Comparison of ENCODE assay signal across 24 cellular contexts in the genomic region with DNA sequence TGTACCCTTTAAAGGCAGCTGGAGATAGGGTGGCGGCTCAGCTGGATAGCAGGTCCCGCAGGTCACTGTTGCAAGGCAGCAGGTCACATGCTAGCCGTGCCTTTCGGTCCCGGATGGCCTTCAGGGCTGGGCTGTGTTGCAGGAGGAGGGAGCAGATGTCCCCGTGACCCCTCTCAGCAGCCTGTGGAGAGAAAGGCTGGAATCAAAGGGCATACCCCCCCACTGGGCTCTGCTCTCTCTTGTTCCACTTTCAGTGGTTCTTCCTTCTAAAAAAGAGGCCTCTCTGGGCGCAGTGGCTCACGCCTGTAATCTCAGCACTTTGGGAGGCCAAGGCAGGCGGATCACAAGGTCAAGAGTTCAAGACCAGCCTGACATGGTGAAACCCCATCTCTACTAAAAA. TPM values are rescaled to one million over a fixed set of nuclear protein-coding genes. Genes with fewer than 3 reads are reported as not detected.
A peak's percentile ranks its signal among the peaks of the same experiment; 100 is the strongest.
DNase-seq lines count a peak whose midpoint lies in the region; ATAC-seq and TF ChIP-seq lines count a peak whose summit lies in the region.
"Had no signal": no experiment of that assay in that cellular context is flagged by ENCODE, and none has a peak within 500 bp of the region (broad histone marks: within the 10 kb centered on the region; RNA-seq: fewer than 3 reads in every experiment).

No MANE protein-coding gene starts in this region.

- peak overlapping the region; percentile 17 for H3K18ac ChIP-seq in neuronal stem cell (ENCODE audit: low read length)

- peak overlapping the region; percentile 80 for H3K23ac ChIP-seq in neuronal stem cell (ENCODE audit: low read depth, low read length, poor library complexity)

- peak overlapping the region; percentile 56 for H2AK5ac ChIP-seq in neuronal stem cell (ENCODE audit: low read depth, low read length)

- TF ChIP-seq POLR2A in stomach (IDR thresholded peaks at IDR 0.05) (no peak), upper lobe of left lung (IDR thresholded peaks at IDR 0.05) (no peak)

- no peaks in the 10 kb centered on the region for H3K27me3 ChIP-seq in H7 (ENCODE audit: control insufficient read depth, insufficient read depth, low read length)
- no peaks in the 10 kb centered on the region for H3K27me3 ChIP-seq in NT2/D1 (ENCODE audit: insufficient read depth, insufficient read length)
- H3K27me3 ChIP-seq in hepatocyte: no peaks in the 10 kb centered on the region
- no peaks in the 10 kb centered on the region for H3K27me3 ChIP-seq in neuronal stem cell (ENCODE audit: control insufficient read depth in 3 of 3, insufficient read depth in 3 of 3, low read depth in 1 of 3, low read length in 3 of 3)
- no peaks in the 10 kb centered on the region for H3K27me3 ChIP-seq in stomach
- no peaks in the 10 kb centered on the region for H3K27me3 ChIP-seq in upper lobe of left lung
- H3K27me3 ChIP-seq: gastroesophageal sphincter, neutrophil, SJCRH30 had no signal

- no peak overlapping the region for H4K8ac ChIP-seq in neuronal stem cell (ENCODE audit: low read depth, low read length)

- H3K9me3 ChIP-seq in NT2/D1 (ENCODE audit: insufficient read depth, low read length): no peaks in the 10 kb centered on the region
- H3K9me3 ChIP-seq in hepatocyte (ENCODE audit: low read depth): no peaks in the 10 kb centered on the region
- H3K9me3 ChIP-seq in neuronal stem cell (replicated peaks in 1 of 2; ENCODE audit: control insufficient read depth in 2 of 2, insufficient read depth in 1 of 2, low read depth in 1 of 2, low read length in 2 of 2): no peaks in the 10 kb centered on the region
- no peaks in the 10 kb centered on the region for H3K9me3 ChIP-seq in stomach
- H3K9me3 ChIP-seq in upper lobe of left lung: no peaks in the 10 kb centered on the region
- H3K9me3 ChIP-seq: gastroesophageal sphincter, neutrophil, SJCRH30 had no signal

- H3K79me1 ChIP-seq in neuronal stem cell (ENCODE audit: low read depth, low read length): peaks cover 3% of the 10 kb centered on the region

- no peak overlapping the region for H2BK120ac ChIP-seq in neuronal stem cell (ENCODE audit: low read depth, low read length)

- H3K9me2 ChIP-seq in hepatocyte (replicated peaks; ENCODE audit: insufficient read depth): no peaks in the 10 kb centered on the region

- H3K9ac ChIP-seq in NT2/D1 (ENCODE audit: insufficient read length, low read depth) (peak overlapping the region; percentile 32), neuronal stem cell (ENCODE audit: low read depth, low read length, poor library complexity) (no peak overlapping the region)

- H2BK15ac ChIP-seq in neuronal stem cell (ENCODE audit: low read length): no peak overlapping the region

- peaks cover under 1% of the 10 kb centered on the region for H3K79me2 ChIP-seq in hepatocyte

- H3K27ac ChIP-seq in hepatocyte: no peak overlapping the region
- peak overlapping the region; percentile 36 for H3K27ac ChIP-seq in neuronal stem cell (replicated peaks; ENCODE audit: low read length)
- no peak overlapping the region for H3K27ac ChIP-seq in stomach
- H3K27ac ChIP-seq in upper lobe of left lung: no peak overlapping the region
- H3K27ac ChIP-seq: gastroesophageal sphincter, neutrophil, SJCRH30 had no signal

- no peak overlapping the region for H3K4ac ChIP-seq in neuronal stem cell (ENCODE audit: low read length)

- H3K4me3 ChIP-seq in H7 (ENCODE audit: insufficient read depth, low read depth, low read length): no peak overlapping the region
- H3K4me3 ChIP-seq in NT2/D1 (ENCODE audit: insufficient read length, low read depth): no peak overlapping the region
- H3K4me3 ChIP-seq in hepatocyte: no peak overlapping the region
- H3K4me3 ChIP-seq in neuronal stem cell (ENCODE audit: low read length in 2 of 2): no peak overlapping the region
- H3K4me3 ChIP-seq in stomach: no peak overlapping the region
- no peak overlapping the region for H3K4me3 ChIP-seq in upper lobe of left lung
- H3K4me3 ChIP-seq: gastroesophageal sphincter, SJCRH30 had no signal

- H4K20me1 ChIP-seq in hepatocyte (ENCODE audit: insufficient read depth, poor library complexity, severe bottlenecking): no peaks in the 10 kb centered on the region

- no peak for ATAC-seq in upper lobe of left lung (ENCODE audit: low FRiP score in 2 of 2)
- ATAC-seq: gastroesophageal sphincter, left colon, Panc1 had no signal

- H2BK12ac ChIP-seq in neuronal stem cell (ENCODE audit: low read length): no peak overlapping the region

- WGBS in hepatocyte (ENCODE audit: low lambda C conversion rate, missing lambda C conversion rate): 69% methylated on average over 9 of the region's 9 CpGs
- WGBS in neuronal stem cell (ENCODE audit: extremely low coverage in 2 of 2, insufficient read length in 2 of 2, insufficient replicate concordance in 1 of 2), 2 donors: no CpG with 5 or more reads among the region's 9 CpGs
- WGBS in stomach, 5 donors: 74 to 90% (median 81%) methylated on average over 5 to 9 of the region's 9 CpGs
- WGBS in upper lobe of left lung, 2 donors: 84 to 92% methylated on average over 6 to 9 of the region's 9 CpGs

- no peak overlapping the region for H2BK5ac ChIP-seq in neuronal stem cell (ENCODE audit: low read length)

- TF ChIP-seq CTCF in hepatocyte (IDR thresholded peaks at IDR 0.05; ENCODE audit: poor library complexity) (no peak), stomach (IDR thresholded peaks at IDR 0.05) (no peak), upper lobe of left lung (IDR thresholded peaks at IDR 0.05) (no peak)

- DNase-seq in H7: peak; percentile 39
- no peak for DNase-seq in NT2/D1 (ENCODE audit: low read depth, low spot score)
- DNase-seq in hepatocyte (ENCODE audit: low spot score): peak; percentile 48
- DNase-seq in neuronal stem cell (ENCODE audit: low spot score): no peak
- DNase-seq in cerebellar cortex (ENCODE audit: low spot score): no peak
- no peak for DNase-seq in Kasumi-1 (lab: John Stamatoyannopoulos, UW)
- no peak for DNase-seq in stomach
- DNase-seq in upper lobe of left lung: no peak
- DNase-seq: activated CD4-positive, alpha-beta T cell treated with anti-CD3 and anti-CD28 coated beads for 48 hours; activated naive CD4-positive, alpha-beta T cell treated with anti-CD3 and anti-CD28 coated beads, Interleukin-2, amount 50 U/mL, for 16 hours; amniotic stem cell; DMS153; hippocampal formation; left colon; mesendoderm; NCI-H1436; NCI-H2081 treated with DMSO at 0.1 percent for 48 hours; NCI-H2227 treated with DMSO at 0.1 percent for 48 hours; SJCRH30; stimulated activated CD4-positive, alpha-beta T cell treated with anti-CD3 and anti-CD28 coated beads, Interleukin-4, amount 100 ng/mL, for 24 hours; T1000 had no signal

- H4K91ac ChIP-seq in neuronal stem cell (ENCODE audit: low read depth, low read length, poor library complexity): no peak overlapping the region

- no peak overlapping the region for H3K14ac ChIP-seq in neuronal stem cell (ENCODE audit: low read length)

- H3K4me1 ChIP-seq in NT2/D1 (ENCODE audit: insufficient read depth, insufficient read length) (peaks cover 2% of the 10 kb centered on the region), hepatocyte (ENCODE audit: insufficient read depth) (no peaks in the 10 kb centered on the region), neuronal stem cell (ENCODE audit: control insufficient read depth in 2 of 2, insufficient read depth in 1 of 2, low read depth in 1 of 2, low read length in 2 of 2) (peaks cover 1 to 8% of the 10 kb centered on the region in 2 donors), stomach (no peaks in the 10 kb centered on the region), upper lobe of left lung (no peaks in the 10 kb centered on the region)
- H3K4me1 ChIP-seq: SJCRH30 had no signal

- peaks cover 11% of the 10 kb centered on the region for H3K36me3 ChIP-seq in H7 (replicated peaks; ENCODE audit: control insufficient read depth, insufficient read depth, low read length)
- peaks cover 56% of the 10 kb centered on the region for H3K36me3 ChIP-seq in NT2/D1 (ENCODE audit: insufficient read depth, insufficient read length, low read length)
- H3K36me3 ChIP-seq in hepatocyte (replicated peaks; ENCODE audit: insufficient read depth, low read depth): no peaks in the 10 kb centered on the region
- H3K36me3 ChIP-seq in neuronal stem cell (replicated peaks in 1 of 2; ENCODE audit: control insufficient read depth in 2 of 2, insufficient read depth in 2 of 2, low read length in 2 of 2): peaks cover 20 to 59% of the 10 kb centered on the region in 2 donors
- peaks cover 43 to 75% (median 71%) of the 10 kb centered on the region in 4 donors for H3K36me3 ChIP-seq in stomach
- H3K36me3 ChIP-seq in upper lobe of left lung: peaks cover 7 to 70% (median 45%) of the 10 kb centered on the region in 4 donors

- intact Hi-C loops in stomach (cut with DNase I; ENCODE audit: low total_unique reads): no loop called here

- TF ChIP-seq EP300 in stomach (IDR thresholded peaks at IDR 0.05) (no peak), upper lobe of left lung (IDR thresholded peaks at IDR 0.05) (no peak)

- no peak overlapping the region for H2AFZ ChIP-seq in hepatocyte
- H2AFZ ChIP-seq in neuronal stem cell (ENCODE audit: low read length): no peak overlapping the region

- H3K4me2 ChIP-seq in hepatocyte (no peak overlapping the region), neuronal stem cell (ENCODE audit: insufficient read depth, low read length, poor library complexity, severe bottlenecking) (no peak overlapping the region)

RNA-seq across cellular contexts. Expression of gene ANKRD23, which starts 4.4 kb away (rescaled TPM):
- total RNA-seq in H7 (2014; rRNA removed; shearing (Covaris generic)): 2.5 and 4.4 TPM in 2 replicates
- total RNA-seq in hepatocyte (1.8 and 2.0 TPM in 2 replicates), stomach (1 to 10 TPM in 4 of 5 donors, not detected in 1; 1.3 to 3.6 (median 2.0) TPM), upper lobe of left lung (10 to 100 TPM in 2 of 6 donors, 1 to 10 TPM in 4; 2.0 to 27.2 (median 2.8) TPM)
- polyA plus RNA-seq in hepatocyte (4.4 and 4.7 TPM in 2 replicates), stomach (1 to 10 TPM in 2 of 3 donors, under 1 TPM in 1; 1.00 to 2.9 (median 2.4) TPM)
- 2.3 TPM for polyA plus RNA-seq in neuronal stem cell (2013, experiment 1 of 2)
- 1.9 TPM for polyA plus RNA-seq in neuronal stem cell (2013, experiment 2 of 2)

RNA-seq across cellular contexts. Expression of gene ANKRD39, which starts 9.6 kb away (rescaled TPM):
- total RNA-seq in H7 (2014; rRNA removed; shearing (Covaris generic)): 13.1 and 13.5 TPM in 2 replicates
- 9.0 and 13.6 TPM in 2 replicates for total RNA-seq in hepatocyte
- polyA plus RNA-seq in hepatocyte: 25.6 and 34.9 TPM in 2 replicates
- polyA plus RNA-seq in neuronal stem cell (2013, experiment 1 of 2): 10.5 TPM
- polyA plus RNA-seq in neuronal stem cell (2013, experiment 2 of 2): 9.7 TPM
- total RNA-seq in stomach: 10 to 100 TPM in 3 of 5 donors, 1 to 10 TPM in 2; 2.8 to 32.1 (median 11.3) TPM
- 10 to 100 TPM; 11.5 to 18.0 (median 14.1) TPM for polyA plus RNA-seq in stomach
- 10 to 100 TPM in 3 of 6 donors, 1 to 10 TPM in 3; 7.1 to 13.6 (median 11.3) TPM for total RNA-seq in upper lobe of left lung

RNA-seq across cellular contexts. Expression of gene SEMA4C, which starts 21.6 kb away (rescaled TPM):
- 89.1 and 100 TPM in 2 replicates for total RNA-seq in H7 (2014; rRNA removed; shearing (Covaris generic))
- total RNA-seq in hepatocyte: 30.2 and 37.5 TPM in 2 replicates
- 28.6 and 33.4 TPM in 2 replicates for polyA plus RNA-seq in hepatocyte
- 40.1 TPM for polyA plus RNA-seq in neuronal stem cell (2013, experiment 1 of 2)
- 39.2 TPM for polyA plus RNA-seq in neuronal stem cell (2013, experiment 2 of 2)
- total RNA-seq in stomach: 10 to 100 TPM; 10.7 to 78.8 (median 24.4) TPM
- 10 to 100 TPM in 1 of 3 donors, 1 to 10 TPM in 2; 5.7 to 15.8 (median 8.0) TPM for polyA plus RNA-seq in stomach
- 10 to 100 TPM; 14.0 to 43.6 (median 24.2) TPM for total RNA-seq in upper lobe of left lung

RNA-seq across cellular contexts. Expression of gene CNNM3, which starts 32.2 kb away (rescaled TPM):
- total RNA-seq in H7 (2014; rRNA removed; shearing (Covaris generic)): 13.8 and 19.3 TPM in 2 replicates
- total RNA-seq in hepatocyte: 17.0 and 17.1 TPM in 2 replicates
- polyA plus RNA-seq in hepatocyte: 23.7 and 25.8 TPM in 2 replicates
- 13.3 TPM for polyA plus RNA-seq in neuronal stem cell (2013, experiment 1 of 2)
- 13.5 TPM for polyA plus RNA-seq in neuronal stem cell (2013, experiment 2 of 2)
- total RNA-seq in stomach: 100 to 1,000 TPM in 1 of 5 donors, 10 to 100 TPM in 3, 1 to 10 TPM in 1; 6.2 to 107 (median 23.3) TPM
- polyA plus RNA-seq in stomach: 1 to 10 TPM; 4.6 to 8.4 (median 6.3) TPM
- 10 to 100 TPM; 17.2 to 52.4 (median 26.5) TPM for total RNA-seq in upper lobe of left lung

Comparison
In these comparisons a context has a peak if more than half of its experiments do, and no peak if none do; other contexts are left out.
1. DNase-seq: peak in H7 (single experiment) and hepatocyte (single experiment); none in NT2/D1 (single experiment), neuronal stem cell (single experiment), cerebellar cortex (single experiment), Kasumi-1 (0 of 2), stomach (single experiment) and upper lobe of left lung (0 of 2).